Comparison of ENCODE assay signal across 8 cellular contexts in the genomic region with DNA sequence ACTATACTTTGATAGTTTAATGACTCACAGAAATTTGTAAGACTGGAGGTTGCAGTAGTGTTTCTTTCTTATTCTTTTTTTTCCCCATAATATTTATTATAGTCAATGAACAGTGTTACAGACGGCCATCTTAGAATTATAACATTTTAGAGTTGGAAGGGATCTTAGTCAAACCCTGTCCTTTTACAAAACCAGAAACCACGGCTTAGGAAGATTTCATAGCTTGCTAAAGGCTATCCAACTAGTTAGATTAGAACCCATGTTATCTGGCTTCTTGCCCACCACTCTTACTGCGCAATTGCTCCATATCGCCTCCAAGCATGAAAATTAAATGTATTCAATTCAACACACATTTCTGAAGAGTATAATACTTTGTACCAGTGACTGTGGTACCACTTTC. TPM values are rescaled to one million over a fixed set of nuclear protein-coding genes. Genes with fewer than 3 reads are reported as not detected.
A peak's percentile ranks its signal among the peaks of the same experiment; 100 is the strongest.
DNase-seq lines count a peak whose midpoint lies in the region; ATAC-seq and TF ChIP-seq lines count a peak whose summit lies in the region.

No MANE protein-coding gene starts in this region.

- H2BK5ac ChIP-seq in neuronal stem cell (ENCODE audit: low read length): no peak overlapping the region

- DNase-seq in NCI-H2107 treated with DMSO at 0.1 percent for 48 hours (lab: John Stamatoyannopoulos, UW; ENCODE audit: unreplicated experiment): peak; percentile 68
- DNase-seq in NCI-H2107 (lab: John Stamatoyannopoulos, UW): no peak
- peak; percentile 58 for DNase-seq in OCI-M1 (lab: John Stamatoyannopoulos, UW)
- DNase-seq in neuronal stem cell (ENCODE audit: low spot score): no peak
- DNase-seq in GM03348 (ENCODE audit: low spot score): no peak

- TF ChIP-seq EP300 in neural cell (conservative IDR thresholded peaks at IDR 0.05; ENCODE audit: poor library complexity, severe bottlenecking): no peak

- H2BK120ac ChIP-seq in neuronal stem cell (ENCODE audit: low read depth, low read length): no peak overlapping the region

- no peak overlapping the region for H4K91ac ChIP-seq in neuronal stem cell (ENCODE audit: low read depth, low read length, poor library complexity)

- no peak for TF ChIP-seq RAD21 in neural cell (conservative IDR thresholded peaks at IDR 0.05)

- H3K36me3 ChIP-seq in endocrine pancreas (ENCODE audit: control insufficient read depth, insufficient read depth, low read length): no peaks in the 10 kb centered on the region
- H3K36me3 ChIP-seq in neural cell (ENCODE audit: insufficient read depth, low read length): no peaks in the 10 kb centered on the region
- no peaks in the 10 kb centered on the region for H3K36me3 ChIP-seq in neuronal stem cell (replicated peaks in 1 of 2; ENCODE audit: control insufficient read depth in 2 of 2, insufficient read depth in 2 of 2, low read length in 2 of 2)

- no peak for ATAC-seq in GM21360 (IDR thresholded peaks at IDR 0.05; ENCODE audit: unreplicated experiment)

- H4K20me1 ChIP-seq in neural cell (ENCODE audit: insufficient read depth): no peaks in the 10 kb centered on the region

- H3K27ac ChIP-seq in neural cell (ENCODE audit: low read length): peak overlapping the region; percentile 83
- H3K27ac ChIP-seq in neuronal stem cell (replicated peaks; ENCODE audit: low read length): no peak overlapping the region

- H3K79me1 ChIP-seq in neuronal stem cell (ENCODE audit: low read depth, low read length): no peaks in the 10 kb centered on the region

- no CpG with 5 or more reads among the region's 4 CpGs for WGBS in neuronal stem cell (ENCODE audit: extremely low coverage in 2 of 2, insufficient read length in 2 of 2, insufficient replicate concordance in 1 of 2), 2 donors

- H2AFZ ChIP-seq in neural cell (ENCODE audit: low read depth, low read length) (peak overlapping the region; percentile 25), neuronal stem cell (ENCODE audit: low read length) (no peak overlapping the region)

- H3K4me1 ChIP-seq in endocrine pancreas (ENCODE audit: control insufficient read depth, insufficient read depth, low read length): no peaks in the 10 kb centered on the region
- peaks cover 0 to 2% of the 10 kb centered on the region in 2 donors for H3K4me1 ChIP-seq in neuronal stem cell (ENCODE audit: control insufficient read depth in 2 of 2, insufficient read depth in 1 of 2, low read depth in 1 of 2, low read length in 2 of 2)

- H3K18ac ChIP-seq in neuronal stem cell (ENCODE audit: low read length): no peak overlapping the region

- peak overlapping the region; percentile 51 for H3K4me2 ChIP-seq in neural cell (ENCODE audit: low read length)
- H3K4me2 ChIP-seq in neuronal stem cell (ENCODE audit: insufficient read depth, low read length, poor library complexity, severe bottlenecking): no peak overlapping the region

- H3K4me3 ChIP-seq in endocrine pancreas (ENCODE audit: control insufficient read depth, insufficient read depth, low read length) (peak overlapping the region; percentile 97), neural cell (ENCODE audit: low read length) (peak overlapping the region; percentile 82), neuronal stem cell (ENCODE audit: low read length in 2 of 2) (peak overlapping the region in 1 of 2 donors; percentile 48)

- peaks cover 9% of the 10 kb centered on the region for H3K79me2 ChIP-seq in neural cell (replicated peaks; ENCODE audit: insufficient read depth, low read length)

- no peak overlapping the region for H2AK5ac ChIP-seq in neuronal stem cell (ENCODE audit: low read depth, low read length)

- TF ChIP-seq CTCF in neural cell (IDR thresholded peaks at IDR 0.05; ENCODE audit: poor library complexity, severe bottlenecking): no peak

- no peaks in the 10 kb centered on the region for H3K27me3 ChIP-seq in endocrine pancreas (ENCODE audit: control insufficient read depth, insufficient read depth, low read length)
- no peaks in the 10 kb centered on the region for H3K27me3 ChIP-seq in neural cell (ENCODE audit: insufficient read depth, low read depth, low read length)
- no peaks in the 10 kb centered on the region for H3K27me3 ChIP-seq in neuronal stem cell (ENCODE audit: control insufficient read depth in 3 of 3, insufficient read depth in 3 of 3, low read depth in 1 of 3, low read length in 3 of 3)

- H3K9ac ChIP-seq in endocrine pancreas (ENCODE audit: control insufficient read depth, insufficient read depth, low read length) (peak overlapping the region; percentile 10), neural cell (ENCODE audit: low read length) (peak overlapping the region; percentile 77), neuronal stem cell (ENCODE audit: low read depth, low read length, poor library complexity) (no peak overlapping the region)

- no peak overlapping the region for H3K23ac ChIP-seq in neuronal stem cell (ENCODE audit: low read depth, low read length, poor library complexity)

- no peak overlapping the region for H2BK15ac ChIP-seq in neuronal stem cell (ENCODE audit: low read length)

- no peaks in the 10 kb centered on the region for H3K9me2 ChIP-seq in neural cell (ENCODE audit: insufficient read depth, low read length)

- H3K14ac ChIP-seq in neuronal stem cell (ENCODE audit: low read length): no peak overlapping the region

- no peaks in the 10 kb centered on the region for H3F3A ChIP-seq in neural cell (ENCODE audit: insufficient read depth, low read length, poor library complexity, severe bottlenecking)

- no peak overlapping the region for H4K8ac ChIP-seq in neuronal stem cell (ENCODE audit: low read depth, low read length)

- no peak overlapping the region for H3K4ac ChIP-seq in neuronal stem cell (ENCODE audit: low read length)

- no peaks in the 10 kb centered on the region for H3K9me3 ChIP-seq in endocrine pancreas (ENCODE audit: control insufficient read depth, low read length)
- no peaks in the 10 kb centered on the region for H3K9me3 ChIP-seq in neural cell (ENCODE audit: low read length)
- no peaks in the 10 kb centered on the region for H3K9me3 ChIP-seq in neuronal stem cell (replicated peaks in 1 of 2; ENCODE audit: control insufficient read depth in 2 of 2, insufficient read depth in 1 of 2, low read depth in 1 of 2, low read length in 2 of 2)

- H2BK12ac ChIP-seq in neuronal stem cell (ENCODE audit: low read length): no peak overlapping the region

TF ChIP-seq in neural cell, 6 proteins besides CTCF, POLR2A, EP300 and RAD21:
- TF ChIP-seq TAF1 (IDR thresholded peaks at IDR 0.05; ENCODE audit: low read depth) (no peak), SMC3 (conservative IDR thresholded peaks at IDR 0.05; ENCODE audit: poor library complexity) (no peak), MXI1 (conservative IDR thresholded peaks at IDR 0.05; ENCODE audit: poor library complexity, severe bottlenecking) (no peak), EZH2 (IDR thresholded peaks at IDR 0.05; ENCODE audit: borderline replicate concordance, insufficient read depth, low read length, poor library complexity, severe bottlenecking) (no peak), POLR2AphosphoS5 (IDR thresholded peaks at IDR 0.05) (no peak)
- TF ChIP-seq, protein P1, sequence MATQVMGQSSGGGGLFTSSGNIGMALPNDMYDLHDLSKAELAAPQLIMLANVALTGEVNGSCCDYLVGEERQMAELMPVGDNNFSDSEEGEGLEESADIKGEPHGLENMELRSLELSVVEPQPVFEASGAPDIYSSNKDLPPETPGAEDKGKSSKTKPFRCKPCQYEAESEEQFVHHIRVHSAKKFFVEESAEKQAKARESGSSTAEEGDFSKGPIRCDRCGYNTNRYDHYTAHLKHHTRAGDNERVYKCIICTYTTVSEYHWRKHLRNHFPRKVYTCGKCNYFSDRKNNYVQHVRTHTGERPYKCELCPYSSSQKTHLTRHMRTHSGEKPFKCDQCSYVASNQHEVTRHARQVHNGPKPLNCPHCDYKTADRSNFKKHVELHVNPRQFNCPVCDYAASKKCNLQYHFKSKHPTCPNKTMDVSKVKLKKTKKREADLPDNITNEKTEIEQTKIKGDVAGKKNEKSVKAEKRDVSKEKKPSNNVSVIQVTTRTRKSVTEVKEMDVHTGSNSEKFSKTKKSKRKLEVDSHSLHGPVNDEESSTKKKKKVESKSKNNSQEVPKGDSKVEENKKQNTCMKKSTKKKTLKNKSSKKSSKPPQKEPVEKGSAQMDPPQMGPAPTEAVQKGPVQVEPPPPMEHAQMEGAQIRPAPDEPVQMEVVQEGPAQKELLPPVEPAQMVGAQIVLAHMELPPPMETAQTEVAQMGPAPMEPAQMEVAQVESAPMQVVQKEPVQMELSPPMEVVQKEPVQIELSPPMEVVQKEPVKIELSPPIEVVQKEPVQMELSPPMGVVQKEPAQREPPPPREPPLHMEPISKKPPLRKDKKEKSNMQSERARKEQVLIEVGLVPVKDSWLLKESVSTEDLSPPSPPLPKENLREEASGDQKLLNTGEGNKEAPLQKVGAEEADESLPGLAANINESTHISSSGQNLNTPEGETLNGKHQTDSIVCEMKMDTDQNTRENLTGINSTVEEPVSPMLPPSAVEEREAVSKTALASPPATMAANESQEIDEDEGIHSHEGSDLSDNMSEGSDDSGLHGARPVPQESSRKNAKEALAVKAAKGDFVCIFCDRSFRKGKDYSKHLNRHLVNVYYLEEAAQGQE (IDR thresholded peaks at IDR 0.05; ENCODE audit: borderline replicate concordance): no peak

RNA-seq across cellular contexts. Expression of gene XIAP, which starts 1.1 kb away (rescaled TPM):
- polyA plus RNA-seq in neural cell: 26.6 and 38.1 TPM in 2 replicates
- 68.2 and 97.6 TPM in 2 replicates for polyA minus RNA-seq in neural cell
- 16.4 TPM for polyA plus RNA-seq in neuronal stem cell (2013, experiment 1 of 2)
- polyA plus RNA-seq in neuronal stem cell (2013, experiment 2 of 2): 17.7 TPM

Comparison
In these comparisons a context has a peak if more than half of its experiments do, and no peak if none do; other contexts are left out.
1. DNase-seq: peak in NCI-H2107 treated with DMSO at 0.1 percent for 48 hours (single experiment) and OCI-M1 (single experiment); none in NCI-H2107 (single experiment), neuronal stem cell (single experiment) and GM03348 (single experiment).